In the genomic region with DNA sequence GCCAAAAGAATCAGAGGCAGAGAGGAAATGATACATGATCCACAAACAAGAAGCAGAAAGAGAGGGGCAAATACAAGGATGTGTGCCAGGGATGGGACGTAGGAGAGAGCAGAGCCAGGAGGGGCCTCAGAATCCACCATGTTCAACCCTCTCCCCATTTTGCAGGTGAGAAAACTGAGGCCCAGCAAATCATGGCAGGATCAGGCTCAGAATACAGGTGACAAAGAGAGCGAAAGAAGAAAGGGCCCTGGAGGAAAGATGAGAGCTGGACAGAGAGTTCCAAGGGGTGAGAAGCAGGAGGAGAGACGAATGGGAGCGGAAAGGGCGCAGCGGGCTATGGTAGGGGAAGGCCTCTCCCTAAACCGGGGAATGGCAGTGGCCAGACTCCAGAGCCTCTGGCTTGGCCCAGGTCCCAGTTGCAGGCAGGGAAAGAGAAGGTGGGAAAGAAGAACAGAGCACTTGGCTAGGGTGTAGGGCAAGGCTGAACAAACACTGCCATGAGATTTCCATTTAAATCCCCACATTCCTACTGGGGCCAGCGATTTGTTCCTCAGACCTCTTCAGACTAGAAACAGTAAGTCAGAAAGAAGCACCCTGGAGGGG, we compare ENCODE assay signal across 23 cellular contexts. TPM values are rescaled to one million over a fixed set of nuclear protein-coding genes. Genes with fewer than 3 reads are reported as not detected.
"Had no signal": no experiment of that assay in that cellular context is flagged by ENCODE, and none has a peak within 500 bp of the region (broad histone marks: within the 10 kb centered on the region; RNA-seq: fewer than 3 reads in every experiment).

No MANE protein-coding gene starts in this region.

- H3K27ac Mint-ChIP-seq: activated CD8-positive, alpha-beta T cell treated with anti-CD3 and anti-CD28 coated beads, Interleukin-2, amount 10 ng/mL, durations not matched to agents 7 days and 5 days; activated naive CD4-positive, alpha-beta T cell treated with anti-CD3 and anti-CD28 coated beads, Interleukin-2, amount 50 U/mL, for 24 hours; activated T-helper 1 cell treated with anti-CD3 and anti-CD28 coated beads, Interleukin-12 subunit alpha, Interleukin-12 subunit beta, Interleukin-2, Interleukin-4 antibody, amounts not matched to agents 30 ng/mL and 10 ng/mL and 1 ng/mL, durations not matched to agents 14 hours and 24 hours and 36 hours; effector memory CD8-positive, alpha-beta T cell; natural killer cell had no signal

- H3K27me3 Mint-ChIP-seq: activated naive CD4-positive, alpha-beta T cell treated with anti-CD3 and anti-CD28 coated beads, Interleukin-2, amount 50 U/mL, for 24 hours had no signal

- FAIRE-seq: TTC549 had no signal

- H3K4me3 Mint-ChIP-seq: activated CD8-positive, alpha-beta T cell treated with anti-CD3 and anti-CD28 coated beads, Interleukin-2, amount 10 ng/mL, durations not matched to agents 7 days and 5 days; activated naive CD4-positive, alpha-beta T cell treated with anti-CD3 and anti-CD28 coated beads, Interleukin-2, amount 50 U/mL, for 24 hours; activated T-helper 1 cell treated with anti-CD3 and anti-CD28 coated beads, Interleukin-12 subunit alpha, Interleukin-12 subunit beta, Interleukin-2, Interleukin-4 antibody, amounts not matched to agents 30 ng/mL and 10 ng/mL and 1 ng/mL, durations not matched to agents 14 hours and 24 hours and 36 hours; effector memory CD8-positive, alpha-beta T cell; natural killer cell had no signal

- H3K27ac ChIP-seq: brain microvascular endothelial cell, esophagus squamous epithelium, gastroesophageal sphincter, spleen, WERI-Rb-1 had no signal

- ATAC-seq: activated CD8-positive, alpha-beta T cell treated with anti-CD3 and anti-CD28 coated beads, Interleukin-2, amount 10 ng/mL, durations not matched to agents 7 days and 5 days; effector memory CD8-positive, alpha-beta T cell; gastroesophageal sphincter; left colon; natural killer cell had no signal

- H3K9me3 Mint-ChIP-seq: activated naive CD4-positive, alpha-beta T cell treated with anti-CD3 and anti-CD28 coated beads, Interleukin-2, amount 50 U/mL, for 24 hours; activated T-helper 1 cell treated with anti-CD3 and anti-CD28 coated beads, Interleukin-12 subunit alpha, Interleukin-12 subunit beta, Interleukin-2, Interleukin-4 antibody, amounts not matched to agents 30 ng/mL and 10 ng/mL and 1 ng/mL, durations not matched to agents 14 hours and 24 hours and 36 hours; effector memory CD8-positive, alpha-beta T cell; natural killer cell had no signal

- H3K4me3 ChIP-seq: esophagus squamous epithelium, gastroesophageal sphincter, lung, spleen had no signal

- H3K4me1 Mint-ChIP-seq: activated naive CD4-positive, alpha-beta T cell treated with anti-CD3 and anti-CD28 coated beads, Interleukin-2, amount 50 U/mL, for 24 hours; natural killer cell had no signal

- H3K36me3 Mint-ChIP-seq: activated naive CD4-positive, alpha-beta T cell treated with anti-CD3 and anti-CD28 coated beads, Interleukin-2, amount 50 U/mL, for 24 hours; natural killer cell had no signal

- DNase-seq: activated CD4-positive, alpha-beta T cell treated with anti-CD3 and anti-CD28 coated beads for 1 hour; activated CD4-positive, alpha-beta T cell treated with anti-CD3 and anti-CD28 coated beads, Interleukin-2, amount 50 U/mL, for 1 hour; activated CD8-positive, alpha-beta T cell treated with anti-CD3 and anti-CD28 coated beads, Interleukin-2, amount 10 ng/mL, durations not matched to agents 7 days and 5 days; activated gamma-delta T cell treated with Interleukin-2 at 50 U/mL for 16 hours; brain microvascular endothelial cell; central memory CD4-positive, alpha-beta T cell; dermis blood vessel endothelial cell; effector memory CD8-positive, alpha-beta T cell; esophagus squamous epithelium; head of caudate nucleus; islet precursor cell; left colon; natural killer cell; spleen; stimulated activated CD4-positive, alpha-beta T cell treated with anti-CD3 and anti-CD28 coated beads, Interleukin-4, amount 100 ng/mL, for 1 hour; stimulated activated naive CD4-positive, alpha-beta T cell; T-helper 1 cell; WERI-Rb-1 had no signal

- H3K36me3 ChIP-seq: brain microvascular endothelial cell, esophagus squamous epithelium, gastroesophageal sphincter, spleen, WERI-Rb-1 had no signal

- H3K27me3 ChIP-seq: brain microvascular endothelial cell, esophagus squamous epithelium, gastroesophageal sphincter, spleen had no signal

- H3K9me3 ChIP-seq: esophagus squamous epithelium, gastroesophageal sphincter, spleen had no signal

RNA-seq across cellular contexts. Expression of gene TSKU, which starts 44.4 kb away (rescaled TPM):
- total RNA-seq: natural killer cell had no signal
